In genomic region chr17:79728908-79729471, GRCh38 we compare ENCODE assay signal across 8 cellular contexts. TPM values are rescaled to one million over a fixed set of nuclear protein-coding genes. Genes with fewer than 3 reads are reported as not detected.
A peak's percentile ranks its signal among the peaks of the same experiment; 100 is the strongest.
DNase-seq lines count a peak whose midpoint lies in the region; ATAC-seq, FAIRE-seq and TF ChIP-seq lines count a peak whose summit lies in the region.
"Had no signal": no experiment of that assay in that cellular context is flagged by ENCODE, and none has a peak within 500 bp of the region (broad histone marks: within the 10 kb centered on the region; RNA-seq: fewer than 3 reads in every experiment).

No MANE protein-coding gene starts in this region.

- in situ Hi-C loops in GM23248 (cut with MboI), result no loop called here

- H2AFZ ChIP-seq in GM23248 (peak overlapping the region; percentile 100), SK-N-SH (ENCODE audit: low read depth) (peak overlapping the region; percentile 96), keratinocyte (ENCODE audit: control insufficient read depth, low read length) (peak overlapping the region; percentile 46)

- no peak for ATAC-seq in GM21619 (IDR thresholded peaks at IDR 0.05; ENCODE audit: unreplicated experiment)

- no peak for TF ChIP-seq RAD21 in SK-N-SH (IDR thresholded peaks at IDR 0.05; ENCODE audit: low read length)

- CTCF ChIA-PET in SK-N-SH (lab: Yijun Ruan, JAX), result interaction anchor here (0.7 to 3.9 kb wide), 6 partner anchors 10 to 276 kb away, joined by 3 to 26 read pairs (median 3); no protein-coding TSS in a partner anchor

- no peaks in the 10 kb centered on the region for H3F3A ChIP-seq in GM23248 (ENCODE audit: insufficient read depth)
- H3F3A ChIP-seq in SK-N-SH (replicated peaks; ENCODE audit: insufficient read depth), result no peaks in the 10 kb centered on the region

- H3K9me2 ChIP-seq in GM23248 (ENCODE audit: insufficient read depth) (no peaks in the 10 kb centered on the region), SK-N-SH (no peaks in the 10 kb centered on the region)

- no peaks in the 10 kb centered on the region for H3K36me3 ChIP-seq in GM23248 (ENCODE audit: low read depth)
- H3K36me3 ChIP-seq in SK-N-SH (replicated peaks in 1 of 2; ENCODE audit: control insufficient read depth in 1 of 2, insufficient read depth in 2 of 2, low read length in 1 of 2), result no peaks in the 10 kb centered on the region
- no peaks in the 10 kb centered on the region for H3K36me3 ChIP-seq in keratinocyte (ENCODE audit: control insufficient read depth in 2 of 2, extremely low read depth in 1 of 2, insufficient read depth in 2 of 2, low read length in 2 of 2)
- no peaks in the 10 kb centered on the region for H3K36me3 ChIP-seq in skeletal muscle satellite cell (ENCODE audit: insufficient read depth, low read length)

- H3K9me3 ChIP-seq in GM23248 (ENCODE audit: low read depth), result no peaks in the 10 kb centered on the region
- H3K9me3 ChIP-seq in SK-N-SH, result no peaks in the 10 kb centered on the region
- H3K9me3 ChIP-seq in keratinocyte (ENCODE audit: control insufficient read depth, low read depth, low read length), result no peaks in the 10 kb centered on the region
- no peaks in the 10 kb centered on the region for H3K9me3 ChIP-seq in skeletal muscle satellite cell (replicated peaks; ENCODE audit: low read length)

- no peak for TF ChIP-seq EP300 in SK-N-SH (IDR thresholded peaks at IDR 0.05; ENCODE audit: borderline replicate concordance in 1 of 2, low read depth in 1 of 2, low read length in 1 of 2)

- WGBS in GM23248 (ENCODE audit: low coverage in 1 of 2, low lambda C conversion rate in 2 of 2, missing lambda C conversion rate in 2 of 2), 2 experiments, result 57 to 66% methylated on average over 22 to 26 of the region's 26 CpGs
- WGBS in SK-N-SH (ENCODE audit: low lambda C conversion rate), result 66% methylated on average over 26 of the region's 26 CpGs

- no peak for FAIRE-seq in keratinocyte (lab: Jason Lieb, UNC)
- FAIRE-seq: bronchial epithelial cell had no signal

- no peaks in the 10 kb centered on the region for H4K20me1 ChIP-seq in GM23248 (ENCODE audit: insufficient read depth)
- no peaks in the 10 kb centered on the region for H4K20me1 ChIP-seq in SK-N-SH (ENCODE audit: insufficient read depth)
- H4K20me1 ChIP-seq in keratinocyte (ENCODE audit: control insufficient read depth, extremely low read depth, insufficient read depth, low read length), result no peaks in the 10 kb centered on the region

- no peaks in the 10 kb centered on the region for H3K79me2 ChIP-seq in GM23248 (ENCODE audit: insufficient read depth)
- no peaks in the 10 kb centered on the region for H3K79me2 ChIP-seq in SK-N-SH (ENCODE audit: insufficient read depth)
- no peaks in the 10 kb centered on the region for H3K79me2 ChIP-seq in keratinocyte (ENCODE audit: control insufficient read depth, insufficient read depth, low read length)

- POLR2A ChIA-PET in SK-N-SH (lab: Yijun Ruan, JAX), result no interaction called here

- H3K4me3 ChIP-seq in GM23248 (peak overlapping the region; percentile 69), SK-N-SH (ENCODE audit: low read depth in 2 of 2, low read length in 1 of 2) (no peak overlapping the region), keratinocyte (ENCODE audit: control insufficient read depth in 2 of 3, extremely low read depth in 1 of 3, insufficient read depth in 2 of 3, low read depth in 1 of 3, low read length in 3 of 3) (no peak overlapping the region), skeletal muscle satellite cell (ENCODE audit: low read length) (no peak overlapping the region)

- H3K27ac ChIP-seq in GM23248, result no peak overlapping the region
- peak overlapping the region in 1 of 2 experiments; percentile 5; a peak in 1 of 4 replicates for H3K27ac ChIP-seq in SK-N-SH (ENCODE audit: low read depth in 2 of 2, low read length in 1 of 2)
- no peak overlapping the region for H3K27ac ChIP-seq in keratinocyte (ENCODE audit: control insufficient read depth, insufficient read depth, low read length)

- H3K27me3 ChIP-seq in GM23248 (replicated peaks; ENCODE audit: insufficient read depth), result no peaks in the 10 kb centered on the region
- no peaks in the 10 kb centered on the region for H3K27me3 ChIP-seq in SK-N-SH (ENCODE audit: insufficient read depth)
- H3K27me3 ChIP-seq in keratinocyte (ENCODE audit: control insufficient read depth, extremely low read depth, insufficient read depth, low read length), result no peaks in the 10 kb centered on the region
- peaks cover 3% of the 10 kb centered on the region for H3K27me3 ChIP-seq in skeletal muscle satellite cell (ENCODE audit: control insufficient read depth, insufficient read depth, low read length)

- H3K9me1 ChIP-seq in keratinocyte (ENCODE audit: control insufficient read depth, extremely low read depth, insufficient read depth, low read length), result no peaks in the 10 kb centered on the region

- dilution Hi-C loops in keratinocyte (cut with MboI; ENCODE audit: extremely low pct_ligation_motif_present, low sequenced_read_pairs), result no loop called here

- DNase-seq in GM23248, result no peak
- DNase-seq in SK-N-SH, result no peak
- no peak for DNase-seq in keratinocyte (ENCODE audit: low read depth, low spot score)
- DNase-seq in stimulated activated CD4-positive, alpha-beta T cell treated with anti-CD3 and anti-CD28 coated beads, Interleukin-2, amount 100 ng/mL, for 48 hours, result no peak
- no peak for DNase-seq in NCI-H526 treated with DMSO at 0.1 percent for 48 hours (lab: John Stamatoyannopoulos, UW)

- TF ChIP-seq CTCF in SK-N-SH (IDR thresholded peaks at IDR 0.05) (no peak), keratinocyte (optimal IDR thresholded peaks at IDR 0.05 in 1 of 3, IDR thresholded peaks at IDR 0.05 in 1 of 3, conservative IDR thresholded peaks at IDR 0.05 in 1 of 3; ENCODE audit: extremely low read depth in 1 of 3, insufficient read depth in 2 of 3, low read length in 3 of 3) (no peak)

- H3K4me1 ChIP-seq in GM23248 (ENCODE audit: insufficient read depth), result peaks cover 4% of the 10 kb centered on the region; the same call in 1 of the 2 replicates
- peaks cover 0 to 8% of the 10 kb centered on the region in 2 experiments; a peak in 1 of 4 replicates for H3K4me1 ChIP-seq in SK-N-SH (ENCODE audit: control insufficient read depth in 1 of 2, insufficient read depth in 2 of 2, low read depth in 1 of 2, low read length in 1 of 2)
- H3K4me1 ChIP-seq in keratinocyte (ENCODE audit: control insufficient read depth, extremely low read depth, insufficient read depth, low read length), result no peaks in the 10 kb centered on the region
- no peaks in the 10 kb centered on the region for H3K4me1 ChIP-seq in skeletal muscle satellite cell (ENCODE audit: control insufficient read depth, insufficient read depth, low read length)

- peak overlapping the region; percentile 83 for H3K4me2 ChIP-seq in GM23248 (ENCODE audit: unreplicated experiment)
- no peak overlapping the region for H3K4me2 ChIP-seq in SK-N-SH
- H3K4me2 ChIP-seq in keratinocyte (ENCODE audit: control insufficient read depth, extremely low read depth, insufficient read depth, low read depth, low read length), result peak overlapping the region; percentile 64
- H3K4me2 ChIP-seq in skeletal muscle satellite cell (ENCODE audit: low read length), result peak overlapping the region; percentile 42

- H3K9ac ChIP-seq in GM23248, result no peak overlapping the region
- H3K9ac ChIP-seq in SK-N-SH, result no peak overlapping the region
- H3K9ac ChIP-seq in keratinocyte (ENCODE audit: control insufficient read depth, extremely low read depth, insufficient read depth, low read length), result no peak overlapping the region
- no peak overlapping the region for H3K9ac ChIP-seq in skeletal muscle satellite cell (ENCODE audit: low read depth, low read length)

TF ChIP-seq in SK-N-SH, 30 proteins besides CTCF, POLR2A, EP300 and RAD21 (continues in another document):
- TF ChIP-seq USF1 (IDR thresholded peaks at IDR 0.05; ENCODE audit: borderline replicate concordance, low read depth) (no peak), GATA2 (CRISPR knock-in tag; IDR thresholded peaks at IDR 0.05) (no peak), RCOR1 (IDR thresholded peaks at IDR 0.05; ENCODE audit: low read length) (no peak), MEF2A (IDR thresholded peaks at IDR 0.05; ENCODE audit: borderline replicate concordance, low read depth) (no peak)

RNA-seq across cellular contexts. Expression of gene ENPP7, which starts 1.8 kb away (rescaled TPM):
- not detected in 2 replicates for total RNA-seq in GM23248 (2014; rRNA removed; shearing (Covaris generic))
- polyA plus RNA-seq in GM23248 (2016; fragmentation: Nextera tagmentation; extraction: Ambion mirVana), result not detected in 2 replicates
- polyA plus RNA-seq in SK-N-SH (2012; rRNA removed), result not detected in 2 replicates
- polyA plus RNA-seq in SK-N-SH (2012; cell fraction: cytosol; rRNA removed), result not detected in 2 replicates
- not detected in 2 replicates for polyA plus RNA-seq in SK-N-SH (2012; cell fraction: nucleus; rRNA removed)
- polyA plus RNA-seq in keratinocyte, result not detected in 3 replicates
- not detected for polyA plus RNA-seq in keratinocyte (2011; ENCODE audit: low read depth)
- not detected in 2 replicates for polyA plus RNA-seq in keratinocyte (2011; cell fraction: cytosol; rRNA removed)
- polyA plus RNA-seq in keratinocyte (2011; cell fraction: nucleus; rRNA removed), result not detected in 2 replicates
- not detected in 2 replicates for polyA plus RNA-seq in keratinocyte (2012; ENCODE audit: low replicate concordance)
- not detected in 3 replicates for polyA minus RNA-seq in keratinocyte
- not detected for polyA minus RNA-seq in keratinocyte (2011; cell fraction: cytosol; rRNA and poly(A)+ RNA removed)
- not detected in 2 replicates for polyA minus RNA-seq in keratinocyte (2011; cell fraction: nucleus; rRNA and poly(A)+ RNA removed)
- 0.22 TPM in 1 of 2 replicates, not detected in the other for total RNA-seq in skeletal muscle satellite cell (2012; rRNA removed)
- total RNA-seq: bronchial epithelial cell had no signal

RNA-seq across cellular contexts. Expression of gene CBX2, which starts 49.0 kb away (rescaled TPM):
- 0.11 and 0.13 TPM in 2 replicates for total RNA-seq in GM23248 (2014; rRNA removed; shearing (Covaris generic))
- polyA plus RNA-seq in GM23248 (2016; fragmentation: Nextera tagmentation; extraction: Ambion mirVana) (0.13 and 0.23 TPM in 2 replicates), SK-N-SH (2012; rRNA removed) (19.7 and 22.4 TPM in 2 replicates), keratinocyte (1.7 to 2.3 TPM (median 1.8 TPM) in 3 replicates)
- 9.7 and 13.6 TPM in 2 replicates for polyA plus RNA-seq in SK-N-SH (2012; cell fraction: cytosol; rRNA removed)
- 42.0 and 52.6 TPM in 2 replicates for polyA plus RNA-seq in SK-N-SH (2012; cell fraction: nucleus; rRNA removed)
- polyA plus RNA-seq in keratinocyte (2011; ENCODE audit: low read depth), result 0.32 TPM
- polyA plus RNA-seq in keratinocyte (2011; cell fraction: cytosol; rRNA removed), result 1.1 and 1.8 TPM in 2 replicates
- 3.6 and 4.7 TPM in 2 replicates for polyA plus RNA-seq in keratinocyte (2011; cell fraction: nucleus; rRNA removed)
- 0.93 and 2.2 TPM in 2 replicates for polyA plus RNA-seq in keratinocyte (2012; ENCODE audit: low replicate concordance)
- 2.2 to 3.3 TPM (median 2.4 TPM) in 3 replicates for polyA minus RNA-seq in keratinocyte
- 2.3 TPM for polyA minus RNA-seq in keratinocyte (2011; cell fraction: cytosol; rRNA and poly(A)+ RNA removed)
- polyA minus RNA-seq in keratinocyte (2011; cell fraction: nucleus; rRNA and poly(A)+ RNA removed), result 2.2 and 3.3 TPM in 2 replicates
- 1.8 and 2.4 TPM in 2 replicates for total RNA-seq in skeletal muscle satellite cell (2012; rRNA removed)

Comparison
In these comparisons a context has a peak if more than half of its experiments do, and no peak if none do; other contexts are left out.
1. H2AFZ ChIP-seq: peak in every context shown above with its lines; median percentile 100 in GM23248; 96 in SK-N-SH; 46 in keratinocyte.